11 cellular contexts compared by ENCODE assay signal in genomic region chr1:114395863-114396262, GRCh38.
"Had no signal": no experiment of that assay in that cellular context is flagged by ENCODE, and none has a peak within 500 bp of the region (broad histone marks: within the 10 kb centered on the region; RNA-seq: fewer than 3 reads in every experiment).

No MANE protein-coding gene starts in this region.

- H3K27ac ChIP-seq: GM23248 had no signal

- DNase-seq: GM23248, GOT3, H7, H9, HCEC 1CT, HFFc6 had no signal

- H3K4me3 ChIP-seq: GM23248, GM23338, HAP-1 had no signal

- FAIRE-seq: H1, H54 had no signal

- H3K4me2 ChIP-seq: GM23338 had no signal

- H3K4me1 ChIP-seq: HAP-1 had no signal

- H3K9ac ChIP-seq: GM23248 had no signal

- H2AFZ ChIP-seq: GM23248, GM23338 had no signal

- H3K9me3 ChIP-seq: HAP-1 had no signal

- ATAC-seq: GM23338, HCT116 had no signal
